16 cellular contexts compared by ENCODE assay signal in the genomic region with DNA sequence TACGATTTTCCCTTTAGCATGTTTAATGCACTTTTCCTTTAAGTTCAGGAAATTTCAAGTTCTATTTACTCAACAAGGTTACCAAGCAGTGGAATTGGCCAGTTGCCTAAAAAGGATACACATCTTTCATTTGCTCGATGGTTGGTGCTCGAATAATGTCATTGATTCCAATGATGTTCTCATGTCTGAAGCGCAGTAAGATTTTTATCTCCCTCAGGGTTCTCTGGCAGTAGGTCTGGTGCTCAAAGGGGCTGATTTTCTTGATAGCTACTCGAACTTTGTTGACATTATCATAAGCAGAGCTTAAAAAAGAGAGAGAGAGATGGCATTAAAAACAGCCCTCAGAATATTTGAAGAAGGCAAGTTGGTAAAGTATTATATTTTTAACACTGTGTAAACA. TPM values are rescaled to one million over a fixed set of nuclear protein-coding genes. Genes with fewer than 3 reads are reported as not detected.
DNase-seq lines count a peak whose midpoint lies in the region; ATAC-seq and TF ChIP-seq lines count a peak whose summit lies in the region.
"Had no signal": no experiment of that assay in that cellular context is flagged by ENCODE, and none has a peak within 500 bp of the region (broad histone marks: within the 10 kb centered on the region; RNA-seq: fewer than 3 reads in every experiment).

No MANE protein-coding gene starts in this region.

- intact Hi-C loops in naive thymus-derived CD4-positive, alpha-beta T cell (cut with micrococcal nuclease): no loop called here

- no peaks in the 10 kb centered on the region for H3K27me3 ChIP-seq in CD8-positive, alpha-beta memory T cell (ENCODE audit: insufficient read depth, low read length, poor library complexity, severe bottlenecking)
- no peaks in the 10 kb centered on the region for H3K27me3 ChIP-seq in naive thymus-derived CD4-positive, alpha-beta T cell (ENCODE audit: control insufficient read depth in 2 of 2, insufficient read depth in 2 of 2, low read length in 2 of 2)
- no peaks in the 10 kb centered on the region for H3K27me3 ChIP-seq in HAP-1 (ENCODE audit: low read depth)
- H3K27me3 ChIP-seq: spleen had no signal

- TF ChIP-seq CTCF in choroid plexus epithelial cell (conservative IDR thresholded peaks at IDR 0.05; ENCODE audit: low read depth, low read length): no peak

- H3K27ac Mint-ChIP-seq in CD8-positive, alpha-beta memory T cell: peak overlapping the region in 7 of 8 donors; percentile 32 to 81 (median 50)
- peak overlapping the region in 6 of 9 donors; percentile 8 to 71 (median 30) for H3K27ac Mint-ChIP-seq in naive thymus-derived CD4-positive, alpha-beta T cell
- H3K27ac Mint-ChIP-seq: stimulated activated naive CD8-positive, alpha-beta T cell treated with anti-CD3 and anti-CD28 coated beads, Interleukin-15, amount 100 ng/mL, for 72 hours had no signal

- no peak overlapping the region for H3K27ac ChIP-seq in CD8-positive, alpha-beta memory T cell (ENCODE audit: low read depth, low read length)
- H3K27ac ChIP-seq in naive thymus-derived CD4-positive, alpha-beta T cell (ENCODE audit: low read depth, low read length): no peak overlapping the region
- H3K27ac ChIP-seq: C4-2B, spleen had no signal

- H3K36me3 Mint-ChIP-seq in CD8-positive, alpha-beta memory T cell: peaks cover 9 to 61% (median 21%) of the 10 kb centered on the region in 3 donors
- H3K36me3 Mint-ChIP-seq in naive thymus-derived CD4-positive, alpha-beta T cell: peaks cover 6 to 46% (median 27%) of the 10 kb centered on the region in 5 donors

- no peaks in the 10 kb centered on the region for H3K9me3 ChIP-seq in CD8-positive, alpha-beta memory T cell (ENCODE audit: low read length)
- no peaks in the 10 kb centered on the region for H3K9me3 ChIP-seq in naive thymus-derived CD4-positive, alpha-beta T cell (ENCODE audit: control insufficient read depth in 2 of 3, low read length in 3 of 3)
- no peaks in the 10 kb centered on the region; the same call in 1 of the 2 replicates for H3K9me3 ChIP-seq in HAP-1
- H3K9me3 ChIP-seq: spleen had no signal

- H3K4me1 Mint-ChIP-seq in CD8-positive, alpha-beta memory T cell: peaks cover 38 to 45% (median 42%) of the 10 kb centered on the region in 3 donors
- peaks cover 6 to 29% (median 15%) of the 10 kb centered on the region in 7 donors for H3K4me1 Mint-ChIP-seq in naive thymus-derived CD4-positive, alpha-beta T cell
- H3K4me1 Mint-ChIP-seq: stimulated activated naive CD8-positive, alpha-beta T cell treated with anti-CD3 and anti-CD28 coated beads, Interleukin-15, amount 100 ng/mL, for 72 hours had no signal

- H3K9me3 Mint-ChIP-seq in CD8-positive, alpha-beta memory T cell: no peaks in the 10 kb centered on the region
- peaks cover 0 to 3% (median 0%) of the 10 kb centered on the region in 11 donors for H3K9me3 Mint-ChIP-seq in naive thymus-derived CD4-positive, alpha-beta T cell
- H3K9me3 Mint-ChIP-seq: stimulated activated naive CD8-positive, alpha-beta T cell treated with anti-CD3 and anti-CD28 coated beads, Interleukin-15, amount 100 ng/mL, for 72 hours had no signal

- in situ Hi-C loops in HAP-1 (cut with MboI; ENCODE audit: low sequenced_read_pairs): no loop called here

- no peak overlapping the region for H3K4me3 Mint-ChIP-seq in CD8-positive, alpha-beta memory T cell
- H3K4me3 Mint-ChIP-seq in naive thymus-derived CD4-positive, alpha-beta T cell: no peak overlapping the region
- H3K4me3 Mint-ChIP-seq: stimulated activated naive CD8-positive, alpha-beta T cell treated with anti-CD3 and anti-CD28 coated beads, Interleukin-15, amount 100 ng/mL, for 72 hours; WTC11 had no signal

- no peaks in the 10 kb centered on the region for H3K4me1 ChIP-seq in CD8-positive, alpha-beta memory T cell (ENCODE audit: insufficient read depth, low read length)
- no peaks in the 10 kb centered on the region for H3K4me1 ChIP-seq in naive thymus-derived CD4-positive, alpha-beta T cell (ENCODE audit: control insufficient read depth in 2 of 2, insufficient read depth in 2 of 2, low read length in 2 of 2)
- no peaks in the 10 kb centered on the region for H3K4me1 ChIP-seq in HAP-1

- H3K36me3 ChIP-seq in CD8-positive, alpha-beta memory T cell (ENCODE audit: insufficient read depth, low read length): peaks cover 38% of the 10 kb centered on the region
- H3K36me3 ChIP-seq in naive thymus-derived CD4-positive, alpha-beta T cell (ENCODE audit: control insufficient read depth in 2 of 3, insufficient read depth in 3 of 3, low read length in 3 of 3): peaks cover 4 to 50% (median 12%) of the 10 kb centered on the region in 3 experiments
- H3K36me3 ChIP-seq in HAP-1 (replicated peaks): peaks cover 47% of the 10 kb centered on the region

- POLR2A ChIA-PET in CD8-positive, alpha-beta memory T cell (lab: Charles Lee): no interaction called here
- POLR2A ChIA-PET in naive thymus-derived CD4-positive, alpha-beta T cell (lab: Charles Lee): no interaction called here

- CTCF ChIA-PET in CD8-positive, alpha-beta memory T cell (lab: Charles Lee): no interaction called here
- CTCF ChIA-PET in naive thymus-derived CD4-positive, alpha-beta T cell (lab: Charles Lee): no interaction called here

- no peak for ATAC-seq in naive thymus-derived CD4-positive, alpha-beta T cell
- ATAC-seq in GM18498 (IDR thresholded peaks at IDR 0.05; ENCODE audit: unreplicated experiment): no peak
- ATAC-seq: stimulated activated naive CD8-positive, alpha-beta T cell treated with anti-CD3 and anti-CD28 coated beads, Interleukin-15, amount 100 ng/mL, for 72 hours; WTC11 had no signal

- H3K4me3 ChIP-seq in CD8-positive, alpha-beta memory T cell (ENCODE audit: low read length): no peak overlapping the region
- H3K4me3 ChIP-seq in choroid plexus epithelial cell (ENCODE audit: low read depth, low read length): no peak overlapping the region
- no peak overlapping the region for H3K4me3 ChIP-seq in naive thymus-derived CD4-positive, alpha-beta T cell (ENCODE audit: low read length)
- H3K4me3 ChIP-seq in HAP-1: no peak overlapping the region
- H3K4me3 ChIP-seq: spleen had no signal

- H3K27me3 Mint-ChIP-seq in CD8-positive, alpha-beta memory T cell: no peaks in the 10 kb centered on the region
- no peaks in the 10 kb centered on the region for H3K27me3 Mint-ChIP-seq in naive thymus-derived CD4-positive, alpha-beta T cell
- H3K27me3 Mint-ChIP-seq: stimulated activated naive CD8-positive, alpha-beta T cell treated with anti-CD3 and anti-CD28 coated beads, Interleukin-15, amount 100 ng/mL, for 72 hours had no signal

- DNase-seq in CD8-positive, alpha-beta memory T cell: no peak
- DNase-seq in NCI-H345 (lab: John Stamatoyannopoulos, UW) (peak; percentile 62), choroid plexus epithelial cell (ENCODE audit: low read depth) (peak; percentile 45), retina (no peak), GDM1 (lab: John Stamatoyannopoulos, UW) (no peak), HAP-1 (ENCODE audit: low spot score in 2 of 2) (no peak)
- DNase-seq in naive thymus-derived CD4-positive, alpha-beta T cell: no peak
- DNase-seq: KG1; NCI-H146; NCI-H526 treated with DMSO at 0.1 percent for 48 hours; RPMI8226; spleen; stimulated activated naive CD8-positive, alpha-beta T cell treated with anti-CD3 and anti-CD28 coated beads, Interleukin-15, amount 100 ng/mL, for 72 hours had no signal

RNA-seq across cellular contexts. Expression of gene MAPK1, which starts 59.9 kb away (rescaled TPM):
- 100 to 1,000 TPM; 132 to 134 TPM for total RNA-seq in CD8-positive, alpha-beta memory T cell
- polyA plus RNA-seq in CD8-positive, alpha-beta memory T cell: 103 TPM
- total RNA-seq in naive thymus-derived CD4-positive, alpha-beta T cell: 100 to 1,000 TPM in 3 of 5 experiments, 10 to 100 TPM in 2; 68.9 to 120 (median 105) TPM
- 10 to 100 TPM; 58.3 to 59.4 TPM for polyA plus RNA-seq in naive thymus-derived CD4-positive, alpha-beta T cell

Comparison
In these comparisons a context has a peak if more than half of its experiments do, and no peak if none do; other contexts are left out.
1. DNase-seq: peak in NCI-H345 (single experiment) and choroid plexus epithelial cell (single experiment); none in CD8-positive, alpha-beta memory T cell (0 of 5), naive thymus-derived CD4-positive, alpha-beta T cell (0 of 9), retina (single experiment), GDM1 (single experiment) and HAP-1 (0 of 2).